17 cellular contexts compared by ENCODE assay signal in the genomic region with DNA sequence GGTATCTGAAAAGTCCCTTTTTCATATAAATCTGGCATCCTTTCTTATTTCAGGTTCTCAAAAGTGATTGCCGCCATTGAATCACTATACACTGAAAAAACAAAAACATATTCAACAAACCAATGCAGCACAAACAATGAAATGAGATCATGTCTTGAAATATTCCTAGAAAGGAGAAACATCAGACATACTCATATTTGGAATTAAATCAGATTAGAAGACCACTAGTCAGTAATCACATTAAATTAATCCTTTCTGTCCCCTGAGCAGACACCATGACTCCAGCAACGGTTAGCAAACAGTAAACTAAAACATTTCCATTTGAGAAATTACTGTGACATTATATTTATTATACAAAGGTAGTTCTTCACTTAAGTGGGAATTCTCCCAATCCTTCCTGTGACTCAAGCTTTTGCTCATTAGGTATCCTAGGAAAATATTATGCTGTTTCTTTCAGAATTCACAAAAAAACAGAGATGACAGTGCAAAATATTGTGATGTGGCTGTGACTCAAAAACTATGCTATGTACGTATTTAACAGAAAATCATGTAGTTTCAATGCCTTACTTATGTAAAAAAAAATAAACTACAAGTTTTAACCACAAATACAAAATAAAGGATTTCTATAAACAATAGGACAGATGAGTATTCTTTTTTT. TPM values are rescaled to one million over a fixed set of nuclear protein-coding genes. Genes with fewer than 3 reads are reported as not detected.
A peak's percentile ranks its signal among the peaks of the same experiment; 100 is the strongest.
DNase-seq lines count a peak whose midpoint lies in the region; ATAC-seq and TF ChIP-seq lines count a peak whose summit lies in the region.
"Had no signal": no experiment of that assay in that cellular context is flagged by ENCODE, and none has a peak within 500 bp of the region (broad histone marks: within the 10 kb centered on the region; RNA-seq: fewer than 3 reads in every experiment).

No MANE protein-coding gene starts in this region.

- TF ChIP-seq CTCF in BE2C (IDR thresholded peaks at IDR 0.05; ENCODE audit: low read depth, low read length) (no peak), cardiac fibroblast (IDR thresholded peaks at IDR 0.05; ENCODE audit: low read depth, low read length) (no peak)

- H3K36me3 ChIP-seq in BE2C, result peaks cover 14% of the 10 kb centered on the region

- H3K4me3 ChIP-seq in BE2C (ENCODE audit: low read depth, low read length) (peak overlapping the region; percentile 16), cardiac fibroblast (replicated peaks in 1 of 2; ENCODE audit: low read depth in 2 of 2, low read length in 2 of 2) (no peak overlapping the region)

- DNase-seq in BE2C (peak; percentile 26), M059J (ENCODE audit: low read depth) (peak; percentile 14), cardiac fibroblast (ENCODE audit: low read depth in 2 of 2) (peak; percentile 3 to 64), glomerular endothelial cell (ENCODE audit: extremely low read depth, low read depth, low spot score) (peak; percentile 52), NCI-H146 (lab: John Stamatoyannopoulos, UW) (no peak)
- DNase-seq in stimulated activated CD4-positive, alpha-beta T cell treated with anti-CD3 and anti-CD28 coated beads, Interleukin-12 subunit alpha, Interleukin-12 subunit beta, amount 100 ng/mL, for 4 hours, result no peak
- DNase-seq: COR-L47, DMS79, Kasumi-1, NCI-H1105, NCI-H1930, NCI-H2171, NCI-H446, NCI-H69, SW 1271 had no signal

- no peaks in the 10 kb centered on the region for H3K9me3 ChIP-seq in BE2C

- no peak for ATAC-seq in GM21529 (IDR thresholded peaks at IDR 0.05; ENCODE audit: unreplicated experiment)
- ATAC-seq in HG03457 (IDR thresholded peaks at IDR 0.05; ENCODE audit: unreplicated experiment), result no peak

- no peaks in the 10 kb centered on the region for H3K27me3 ChIP-seq in BE2C

- peaks cover 44% of the 10 kb centered on the region for H3K4me1 ChIP-seq in BE2C

RNA-seq across cellular contexts. Expression of gene CPNE8, which starts 29.7 kb away (rescaled TPM):
- 15.7 TPM for polyA plus RNA-seq in BE2C (2012; ENCODE audit: insufficient read depth, insufficient read length, low read depth)
- total RNA-seq in M059J (2014; rRNA removed; shearing (Covaris generic)), result 9.8 and 11.6 TPM in 2 replicates
- 21.2 and 24.9 TPM in 2 replicates for total RNA-seq in glomerular endothelial cell

Comparison
In these comparisons a context has a peak if more than half of its experiments do, and no peak if none do; other contexts are left out.
1. DNase-seq: peak in BE2C (single experiment), M059J (single experiment), cardiac fibroblast (2 of 2) and glomerular endothelial cell (single experiment); none in stimulated activated CD4-positive, alpha-beta T cell treated with anti-CD3 and anti-CD28 coated beads, Interleukin-12 subunit alpha, Interleukin-12 subunit beta, amount 100 ng/mL, for 4 hours (single experiment) and NCI-H146 (single experiment).